In the genomic region with DNA sequence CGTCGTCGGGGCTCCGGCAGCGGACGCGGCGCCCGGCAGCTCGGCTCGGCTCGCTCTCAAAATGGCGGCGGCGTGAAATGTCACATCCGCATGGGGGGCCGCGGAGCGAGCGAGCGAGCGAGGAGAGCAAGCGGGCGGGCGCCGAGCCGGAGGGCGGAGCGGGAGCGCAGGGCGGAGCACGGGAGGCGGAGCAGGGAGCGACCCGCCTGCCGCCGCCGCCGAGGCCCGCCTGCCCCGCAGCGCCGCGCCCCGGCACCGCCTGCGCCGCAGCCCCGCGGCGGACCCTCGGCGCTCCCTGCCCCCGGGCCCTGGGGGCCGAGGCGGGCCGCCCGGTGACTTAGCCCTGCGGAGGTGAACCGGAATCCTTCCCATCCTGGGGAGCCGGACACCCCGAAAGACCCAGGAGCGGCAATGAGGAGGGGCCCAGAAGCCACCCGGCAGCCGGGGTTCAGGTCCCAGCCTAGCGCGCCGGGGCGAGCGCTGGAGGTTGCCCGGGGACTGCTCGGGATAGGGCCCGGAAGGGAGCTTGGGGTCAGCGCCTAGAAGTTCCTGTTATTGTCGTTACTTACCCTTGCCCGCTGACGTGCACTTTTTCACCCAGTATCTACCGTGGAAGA, we compare ENCODE assay signal across 8 cellular contexts. TPM values are rescaled to one million over a fixed set of nuclear protein-coding genes. Genes with fewer than 3 reads are reported as not detected.
DNase-seq lines count a peak whose midpoint lies in the region; ATAC-seq and TF ChIP-seq lines count a peak whose summit lies in the region.

Gene USP7, minus strand, starts transcription at position 82 of the 617 bp plus-strand sequence. CDS start 621 bp downstream, outside the sequence.

- H3K4me1 Mint-ChIP-seq in CD8-positive, alpha-beta T cell (ENCODE audit: low read depth) = peaks cover 38% of the 10 kb centered on the region

- no peak within 1 kb of the TSS for H4K91ac ChIP-seq in mesenchymal stem cell (ENCODE audit: low read length)

- H3K27ac ChIP-seq in CD8-positive, alpha-beta T cell (ENCODE audit: low read depth, low read length) = peak within 1 kb of the TSS; percentile 72
- H3K27ac ChIP-seq in HL-60 (replicated peaks) (peak within 1 kb of the TSS; percentile 81), mesenchymal stem cell (ENCODE audit: low read length, poor library complexity, severe bottlenecking) (no peak within 1 kb of the TSS)
- H3K27ac ChIP-seq in effector memory CD4-positive, alpha-beta T cell (ENCODE audit: insufficient read depth, low read length, poor library complexity, severe bottlenecking) = peak within 1 kb of the TSS; percentile 89

- TF ChIP-seq CTCF in CD8-positive, alpha-beta T cell (IDR thresholded peaks at IDR 0.05) = no peak
- TF ChIP-seq CTCF in HL-60 (IDR thresholded peaks at IDR 0.05; ENCODE audit: insufficient read depth, low read length) = no peak

- no peaks in the 10 kb centered on the region for H3K36me3 ChIP-seq in CD8-positive, alpha-beta T cell (ENCODE audit: insufficient read depth, low read length)
- H3K36me3 ChIP-seq in effector memory CD4-positive, alpha-beta T cell (ENCODE audit: control insufficient read depth, insufficient read depth, low read length) = no peaks in the 10 kb centered on the region
- no peaks in the 10 kb centered on the region for H3K36me3 ChIP-seq in mesenchymal stem cell (ENCODE audit: control insufficient read depth in 1 of 2, insufficient read depth in 2 of 2, low read depth in 1 of 2, low read length in 2 of 2)

- no peaks in the 10 kb centered on the region for H3K9me3 Mint-ChIP-seq in CD8-positive, alpha-beta T cell

- peak within 1 kb of the TSS; percentile 74 to 78 for H3K18ac ChIP-seq in mesenchymal stem cell (ENCODE audit: low read depth in 1 of 2, low read length in 2 of 2)

- H2AFZ ChIP-seq in mesenchymal stem cell (ENCODE audit: low read depth, low read length) = peak within 1 kb of the TSS; percentile 88

- H3K9me3 ChIP-seq in CD8-positive, alpha-beta T cell (ENCODE audit: low read length) = no peaks in the 10 kb centered on the region
- H3K9me3 ChIP-seq in effector memory CD4-positive, alpha-beta T cell (ENCODE audit: control insufficient read depth, low read length) = no peaks in the 10 kb centered on the region
- H3K9me3 ChIP-seq in mesenchymal stem cell (ENCODE audit: control insufficient read depth, low read length) = no peaks in the 10 kb centered on the region

- POLR2A ChIA-PET in CD8-positive, alpha-beta T cell (lab: Charles Lee) = interaction anchor here (0.8 to 1.4 kb wide), 4 partner anchors 16 to 127 kb away, joined by 3 to 11 read pairs (median 5); partner anchors contain the start of genes CARHSP1 and HAPSTR1

- H3K27ac Mint-ChIP-seq in CD8-positive, alpha-beta T cell = peak within 1 kb of the TSS; percentile 95

- under 1% methylated on average over 74 of the region's 78 CpGs for WGBS in mesenchymal stem cell

- peak within 1 kb of the TSS; percentile 23 to 42 for H2BK12ac ChIP-seq in mesenchymal stem cell (ENCODE audit: low read length in 2 of 2)

- no peak within 1 kb of the TSS for H2BK5ac ChIP-seq in mesenchymal stem cell (ENCODE audit: low read depth, low read length, poor library complexity, severe bottlenecking)

- peaks cover 10% of the 10 kb centered on the region for H3K36me3 Mint-ChIP-seq in CD8-positive, alpha-beta T cell

- CTCF ChIA-PET in CD8-positive, alpha-beta T cell (lab: Charles Lee) = interaction anchor here (1.2 to 1.5 kb wide), 3 partner anchors 16 to 45 kb away, joined by 3 to 7 read pairs (median 3); no protein-coding TSS in a partner anchor

- ATAC-seq in CD8-positive, alpha-beta T cell = peak; percentile 92
- ATAC-seq in GM19463 (IDR thresholded peaks at IDR 0.05; ENCODE audit: unreplicated experiment) = peak; percentile 82

- H3K27me3 Mint-ChIP-seq in CD8-positive, alpha-beta T cell (ENCODE audit: low read depth) = no peaks in the 10 kb centered on the region

- peak within 1 kb of the TSS; percentile 73 for H3K4me3 ChIP-seq in CD8-positive, alpha-beta T cell (ENCODE audit: low read depth, low read length)
- peak within 1 kb of the TSS; percentile 87 for H3K4me3 ChIP-seq in HL-60 (replicated peaks; ENCODE audit: insufficient read depth, low read length)
- H3K4me3 ChIP-seq in effector memory CD4-positive, alpha-beta T cell (ENCODE audit: insufficient read depth, low read depth, low read length, poor library complexity, severe bottlenecking) = peak within 1 kb of the TSS; percentile 69
- peak within 1 kb of the TSS; percentile 84 to 86 for H3K4me3 ChIP-seq in mesenchymal stem cell (ENCODE audit: insufficient read depth in 1 of 2, low read depth in 1 of 2, low read length in 2 of 2)

- DNase-seq in CD8-positive, alpha-beta T cell = peak; percentile 84 to 94 (median 91)
- peak; percentile 71 to 89 for DNase-seq in HL-60 (ENCODE audit: low read depth in 1 of 2, low spot score in 1 of 2)
- DNase-seq in NCI-H82 treated with DMSO at 0.1 percent for 48 hours (lab: John Stamatoyannopoulos, UW; ENCODE audit: unreplicated experiment) = peak; percentile 51
- DNase-seq in activated CD8-positive, alpha-beta memory T cell treated with anti-CD3 and anti-CD28 coated beads for 24 hours = peak; percentile 93
- DNase-seq in effector memory CD4-positive, alpha-beta T cell = peak; percentile 80 to 86 (median 81)
- DNase-seq in mesenchymal stem cell = peak; percentile 89
- peak; percentile 86 for DNase-seq in stimulated activated CD8-positive, alpha-beta memory T cell treated with anti-CD3 and anti-CD28 coated beads, Interleukin-12 subunit alpha, Interleukin-12 subunit beta, amount 100 ng/mL, for 4 hours (ENCODE audit: low read depth)

- H3K4ac ChIP-seq in mesenchymal stem cell (ENCODE audit: low read depth in 1 of 2, low read length in 2 of 2) = peak within 1 kb of the TSS; percentile 66 to 90

- H3K79me1 ChIP-seq in mesenchymal stem cell (replicated peaks; ENCODE audit: low read length, poor library complexity, severe bottlenecking) = no peaks in the 10 kb centered on the region

- peak within 1 kb of the TSS; percentile 75 for H2BK15ac ChIP-seq in mesenchymal stem cell (ENCODE audit: low read depth, poor library complexity, severe bottlenecking)

- H4K8ac ChIP-seq in mesenchymal stem cell (ENCODE audit: low read length) = peak within 1 kb of the TSS; percentile 68

- H3K27me3 ChIP-seq in CD8-positive, alpha-beta T cell (ENCODE audit: insufficient read depth, low read length) = no peaks in the 10 kb centered on the region
- H3K27me3 ChIP-seq in HL-60 (ENCODE audit: insufficient read depth, poor library complexity, severe bottlenecking) (no peaks in the 10 kb centered on the region), mesenchymal stem cell (ENCODE audit: control insufficient read depth in 1 of 2, insufficient read depth in 1 of 2, low read length in 2 of 2) (no peaks in the 10 kb centered on the region)
- H3K27me3 ChIP-seq in effector memory CD4-positive, alpha-beta T cell (replicated peaks; ENCODE audit: control insufficient read depth, insufficient read depth, low read length, poor library complexity, severe bottlenecking) = no peaks in the 10 kb centered on the region

- H3K4me2 ChIP-seq in mesenchymal stem cell (ENCODE audit: low read length, poor library complexity, severe bottlenecking) = peak within 1 kb of the TSS; percentile 95

- H3K4me1 ChIP-seq in CD8-positive, alpha-beta T cell (ENCODE audit: insufficient read depth, low read length) = peaks cover 31% of the 10 kb centered on the region
- peaks cover 35% of the 10 kb centered on the region for H3K4me1 ChIP-seq in effector memory CD4-positive, alpha-beta T cell (ENCODE audit: control insufficient read depth, insufficient read depth, low read length, poor library complexity, severe bottlenecking)
- peaks cover 16% of the 10 kb centered on the region for H3K4me1 ChIP-seq in mesenchymal stem cell (ENCODE audit: control insufficient read depth, insufficient read depth, low read depth, low read length)

- H3K23ac ChIP-seq in mesenchymal stem cell (ENCODE audit: low read length in 2 of 2) = peak within 1 kb of the TSS in 1 of 2 experiments; percentile 67

- intact Hi-C loops in CD8-positive, alpha-beta T cell (cut with DNase I, micrococcal nuclease) = loop anchor here (1.0 to 5.0 kb wide), 11 partner anchors 37 to 1778 kb away; partner anchors contain the start of genes HAPSTR1 (in 2 of the 2), METTL22 (in 2 of the 2), NUBP1 (in 2 of the 2) and ABAT (in 1 of the 2)

- H3K4me3 Mint-ChIP-seq in CD8-positive, alpha-beta T cell = peak within 1 kb of the TSS; percentile 96

- peak within 1 kb of the TSS; percentile 87 for H2BK120ac ChIP-seq in mesenchymal stem cell (ENCODE audit: low read depth, low read length)

- H3K9ac ChIP-seq in mesenchymal stem cell (ENCODE audit: low read length) = peak within 1 kb of the TSS; percentile 86

- H3K14ac ChIP-seq in mesenchymal stem cell (ENCODE audit: low read length in 2 of 2) = peak within 1 kb of the TSS in 1 of 2 experiments; percentile 83

- no peak within 1 kb of the TSS for H2AK5ac ChIP-seq in mesenchymal stem cell (ENCODE audit: low read length, severe bottlenecking)

RNA-seq across cellular contexts. Expression of gene USP7, which starts in this region (rescaled TPM):
- total RNA-seq in CD8-positive, alpha-beta T cell = 100 to 1,000 TPM; 301 to 317 TPM
- polyA plus RNA-seq in mesenchymal stem cell (2013, experiment 1 of 2) = 42.3 TPM
- polyA plus RNA-seq in mesenchymal stem cell (2013, experiment 2 of 2) = 42.5 TPM
